Comparison of ENCODE assay signal across 17 cellular contexts in the genomic region with DNA sequence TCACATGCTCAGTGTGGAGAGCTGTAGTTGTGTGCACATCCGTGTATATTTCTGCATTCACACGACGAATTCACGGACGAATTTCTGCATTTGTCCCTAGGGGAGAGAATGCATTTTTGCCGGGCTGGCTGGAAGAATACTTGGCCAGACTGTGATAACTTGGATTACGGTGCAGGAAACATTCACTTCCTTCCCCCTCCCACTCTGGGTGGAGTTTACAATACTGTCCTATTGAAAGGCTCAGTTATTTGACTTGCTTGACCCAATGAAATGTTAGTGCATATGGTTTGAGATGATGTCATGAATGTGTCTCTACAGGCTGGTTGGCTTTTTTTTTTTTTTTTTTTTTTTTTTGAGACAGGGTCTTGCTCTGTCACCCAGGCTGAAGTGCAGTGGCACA.
DNase-seq lines count a peak whose midpoint lies in the region; TF ChIP-seq lines count a peak whose summit lies in the region.
"Had no signal": no experiment of that assay in that cellular context is flagged by ENCODE, and none has a peak within 500 bp of the region (broad histone marks: within the 10 kb centered on the region; RNA-seq: fewer than 3 reads in every experiment).

No MANE protein-coding gene starts in this region.

- H3K27me3 ChIP-seq in A673 (replicated peaks; ENCODE audit: insufficient read depth, low read depth, low read length, poor library complexity) (no peaks in the 10 kb centered on the region), H7 (ENCODE audit: control insufficient read depth, insufficient read depth, low read length) (no peaks in the 10 kb centered on the region)
- H3K27me3 ChIP-seq: BE2C; BLaER1 treated with 17β-estradiol and CSF1 and Interleukin-3, amounts not matched to agents 10 nM and 100 nM had no signal

- no peak overlapping the region for H3K4me3 ChIP-seq in A673 (ENCODE audit: low read depth, low read length, poor library complexity, severe bottlenecking)
- no peak overlapping the region for H3K4me3 ChIP-seq in H7 (ENCODE audit: insufficient read depth, low read depth, low read length)
- H3K4me3 ChIP-seq: BLaER1 treated with 17β-estradiol and CSF1 and Interleukin-3, amounts not matched to agents 10 nM and 100 nM had no signal

- BruUV-seq in A673 (replicated peaks; lab: Mats Ljungman, UMichigan) = no TSS peak

- H3K36me3 ChIP-seq in A673 (ENCODE audit: insufficient read depth, low read length, poor library complexity, severe bottlenecking) = no peaks in the 10 kb centered on the region
- no peaks in the 10 kb centered on the region for H3K36me3 ChIP-seq in H7 (replicated peaks; ENCODE audit: control insufficient read depth, insufficient read depth, low read length)
- H3K36me3 ChIP-seq: BE2C; BLaER1 treated with 17β-estradiol and CSF1 and Interleukin-3, amounts not matched to agents 10 nM and 100 nM had no signal

- no peaks in the 10 kb centered on the region for H3K4me1 ChIP-seq in A673 (ENCODE audit: insufficient read depth, low read length, poor library complexity, severe bottlenecking)
- H3K4me1 ChIP-seq: BE2C; BLaER1 treated with 17β-estradiol and CSF1 and Interleukin-3, amounts not matched to agents 10 nM and 100 nM had no signal

- CTCF ChIA-PET in A673 (lab: Charles Lee) = no interaction called here

- POLR2A ChIA-PET in A673 (lab: Charles Lee; ENCODE audit: low non-redundant PET) = no interaction called here

- DNase-seq in DMS 273 (lab: John Stamatoyannopoulos, UW; ENCODE audit: unreplicated experiment) (peak; percentile 6), DMS 273 treated with DMSO at 0.1 percent for 48 hours (lab: John Stamatoyannopoulos, UW) (no peak), A673 (ENCODE audit: low spot score) (peak; percentile 17), dermis blood vessel endothelial cell (peak; percentile 39), KG1 (lab: John Stamatoyannopoulos, UW) (no peak), H7 (no peak)
- DNase-seq: ACHN; AML-193; BE2C; CD4-positive, alpha-beta T cell; CD8-positive, alpha-beta memory T cell; DMS153; DND-41; GOT3; HCEC 1CT had no signal

- H3K27ac ChIP-seq in A673 (ENCODE audit: low read depth, low read length, poor library complexity, severe bottlenecking) = no peak overlapping the region
- H3K27ac ChIP-seq: 22Rv1; BLaER1 treated with 17β-estradiol and CSF1 and Interleukin-3, amounts not matched to agents 10 nM and 100 nM had no signal

- intact Hi-C loops in A673 (cut with micrococcal nuclease; ENCODE audit: unreplicated experiment) = no loop called here

- H3K9me3 ChIP-seq in A673 (ENCODE audit: low read depth, low read length, poor library complexity, severe bottlenecking) = no peaks in the 10 kb centered on the region
- H3K9me3 ChIP-seq: BE2C had no signal

- TF ChIP-seq CTCF in A673 (conservative IDR thresholded peaks at IDR 0.05; ENCODE audit: low read depth, low read length) = no peak

Comparison
In these comparisons a context has a peak if more than half of its experiments do, and no peak if none do; other contexts are left out.
1. DNase-seq: peak in DMS 273 (single experiment), A673 (single experiment) and dermis blood vessel endothelial cell (single experiment); none in DMS 273 treated with DMSO at 0.1 percent for 48 hours (single experiment), KG1 (single experiment) and H7 (single experiment).